8 cellular contexts compared by ENCODE assay signal in the genomic region with DNA sequence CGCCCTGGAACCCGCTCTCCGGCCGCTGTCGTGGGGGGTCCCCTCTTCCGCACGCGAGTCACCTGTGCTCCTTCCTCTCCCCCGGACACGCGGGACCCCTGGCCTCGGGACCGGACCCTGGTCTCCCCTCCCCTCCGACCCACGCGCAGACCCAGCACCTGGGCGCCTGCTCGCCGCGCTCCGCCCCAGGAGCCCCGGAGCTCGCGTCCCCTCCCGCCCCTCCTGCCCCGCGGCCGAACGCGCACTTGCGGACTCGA. TPM values are rescaled to one million over a fixed set of nuclear protein-coding genes. Genes with fewer than 3 reads are reported as not detected.
DNase-seq lines count a peak whose midpoint lies in the region; ATAC-seq and TF ChIP-seq lines count a peak whose summit lies in the region.
"Had no signal": no experiment of that assay in that cellular context is flagged by ENCODE, and none has a peak within 500 bp of the region (broad histone marks: within the 10 kb centered on the region; RNA-seq: fewer than 3 reads in every experiment).

No MANE protein-coding gene starts in this region.

- H3K4me3 ChIP-seq in HUES6 (ENCODE audit: low read depth, low read length) (peak overlapping the region; percentile 73), ascending aorta (peak overlapping the region; percentile 71 to 99), left lung (peak overlapping the region; percentile 60 to 63)

- no peak overlapping the region for H3K9ac ChIP-seq in HUES6 (ENCODE audit: low read length)

- intact Hi-C loops in ascending aorta (cut with DNase I), result loop anchor here (1.0 to 2.0 kb wide), 4 partner anchors 19 to 55 kb away; a partner anchor contains a TSS
- intact Hi-C loops in left lung (cut with DNase I), result no loop called here

- no peaks in the 10 kb centered on the region for H3K36me3 ChIP-seq in HUES6 (ENCODE audit: control insufficient read depth, insufficient read depth, low read length)
- no peaks in the 10 kb centered on the region for H3K36me3 ChIP-seq in ascending aorta
- H3K36me3 ChIP-seq in left lung, result no peaks in the 10 kb centered on the region

- ATAC-seq in left lung (no peak), GM18867 (IDR thresholded peaks at IDR 0.05; ENCODE audit: unreplicated experiment) (no peak)

- peaks cover 11% of the 10 kb centered on the region for H3K9me3 ChIP-seq in HUES6 (ENCODE audit: control insufficient read depth, insufficient read depth, low read depth, low read length)
- peaks cover 0 to 7% of the 10 kb centered on the region in 2 donors for H3K9me3 ChIP-seq in ascending aorta
- H3K9me3 ChIP-seq in left lung, result peaks cover 0 to 14% of the 10 kb centered on the region in 2 donors

- no peak for TF ChIP-seq CTCF in ascending aorta (IDR thresholded peaks at IDR 0.05)
- TF ChIP-seq CTCF in left lung (IDR thresholded peaks at IDR 0.05), result no peak

- DNase-seq in ascending aorta (ENCODE audit: low spot score in 2 of 2) (no peak), left lung (peak in 1 of 2 donors; percentile 83), substantia nigra (lab: John Stamatoyannopoulos, UW) (no peak), SKM-1 treated with dmso at 0.1 percent for 144 hours (lab: John Stamatoyannopoulos, UW; ENCODE audit: unreplicated experiment) (no peak), cerebellar cortex (ENCODE audit: low spot score) (no peak)

- no peak overlapping the region for H3K27ac ChIP-seq in HUES6 (ENCODE audit: low read depth, low read length)
- H3K27ac ChIP-seq in ascending aorta, result no peak overlapping the region
- H3K27ac ChIP-seq in left lung, result no peak overlapping the region
- H3K27ac ChIP-seq in substantia nigra (ENCODE audit: low read depth, low read length, poor library complexity, severe bottlenecking), result peak overlapping the region; percentile 88

- peaks cover 8% of the 10 kb centered on the region; the same call in 1 of the 2 replicates for H3K4me1 ChIP-seq in HUES6 (ENCODE audit: control insufficient read depth, insufficient read depth, low read length)
- H3K4me1 ChIP-seq in ascending aorta, result peaks cover 10 to 11% of the 10 kb centered on the region in 2 donors
- peaks cover 5 to 22% of the 10 kb centered on the region in 2 donors for H3K4me1 ChIP-seq in left lung

- H3K27me3 ChIP-seq in HUES6 (ENCODE audit: control insufficient read depth, insufficient read depth, low read length), result peaks cover 50% of the 10 kb centered on the region
- no peaks in the 10 kb centered on the region for H3K27me3 ChIP-seq in ascending aorta
- H3K27me3 ChIP-seq in left lung, result peaks cover 0 to 23% of the 10 kb centered on the region in 2 donors

RNA-seq across cellular contexts. Expression of a gene that starts 0.8 kb away (rescaled TPM):
- total RNA-seq in ascending aorta, result 9.4 TPM
- total RNA-seq in left lung, result 10 to 100 TPM in 1 of 2 donors, 1 to 10 TPM in 1; 6.8 to 10.2 TPM

RNA-seq across cellular contexts. Expression of a gene that starts 18.8 kb away (rescaled TPM):
- total RNA-seq in ascending aorta, result 21.0 TPM
- total RNA-seq in left lung, result 10 to 100 TPM; 24.7 to 30.0 TPM

RNA-seq across cellular contexts. Expression of a gene that starts 37.7 kb away (rescaled TPM):
- total RNA-seq in ascending aorta, result 10.5 TPM
- 10 to 100 TPM; 17.7 to 28.1 TPM for total RNA-seq in left lung
- total RNA-seq: RPMI7951 had no signal

RNA-seq across cellular contexts. Expression of a gene that starts 49.5 kb away (rescaled TPM):
- 53.7 TPM for total RNA-seq in ascending aorta
- 10 to 100 TPM; 46.8 to 64.6 TPM for total RNA-seq in left lung

RNA-seq across cellular contexts. Expression of a gene that starts 54.1 kb away (rescaled TPM):
- total RNA-seq in ascending aorta, result 156 TPM
- total RNA-seq in left lung, result 10 to 100 TPM; 87.2 to 89.6 TPM
